In the genomic region with DNA sequence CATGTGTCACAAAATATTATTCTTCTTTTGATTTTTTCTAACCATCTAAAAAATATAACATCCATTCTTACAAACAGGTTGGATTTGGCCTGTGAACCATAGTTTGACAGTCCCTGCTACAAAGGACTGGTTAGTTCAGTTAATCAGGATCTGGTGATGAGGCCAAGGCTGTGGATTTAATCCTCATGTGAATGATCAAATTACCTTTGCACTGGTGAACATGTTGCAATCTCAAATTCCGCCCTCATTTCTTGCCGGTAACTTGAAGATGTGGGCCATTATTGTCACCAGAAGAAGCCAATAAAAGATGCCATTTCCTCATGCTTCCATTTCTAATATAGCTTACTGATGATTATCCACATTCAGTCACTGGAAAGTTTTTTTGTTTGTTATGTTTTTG, we compare ENCODE assay signal across 20 cellular contexts. TPM values are rescaled to one million over a fixed set of nuclear protein-coding genes. Genes with fewer than 3 reads are reported as not detected.
DNase-seq lines count a peak whose midpoint lies in the region; FAIRE-seq and TF ChIP-seq lines count a peak whose summit lies in the region.
"Had no signal": no experiment of that assay in that cellular context is flagged by ENCODE, and none has a peak within 500 bp of the region (broad histone marks: within the 10 kb centered on the region; RNA-seq: fewer than 3 reads in every experiment).

No MANE protein-coding gene starts in this region.

- H3K4me3 ChIP-seq in mesendoderm (ENCODE audit: low read length) (no peak overlapping the region), transverse colon (no peak overlapping the region)
- H3K4me3 ChIP-seq: cardiac muscle cell, GM23248, uterus had no signal

- no peak overlapping the region for H3K23ac ChIP-seq in mesendoderm (ENCODE audit: low read length)

- H3K9me3 ChIP-seq in transverse colon = no peaks in the 10 kb centered on the region
- H3K9me3 ChIP-seq: uterus had no signal

- peak overlapping the region; percentile 28 for H3K27ac ChIP-seq in mesendoderm (ENCODE audit: low read depth, low read length)
- H3K27ac ChIP-seq in transverse colon = peak overlapping the region in 3 of 4 donors; percentile 70 to 79 (median 75)
- H3K27ac ChIP-seq: cardiac muscle cell, GM23248, uterus had no signal

- no peak overlapping the region for H3K4me2 ChIP-seq in mesendoderm (ENCODE audit: low read length)

- H3K27me3 ChIP-seq in mesendoderm (ENCODE audit: insufficient read depth, low read length, poor library complexity) (no peaks in the 10 kb centered on the region), transverse colon (no peaks in the 10 kb centered on the region)
- H3K27me3 ChIP-seq: cardiac muscle cell, uterus had no signal

- H2BK5ac ChIP-seq in mesendoderm (ENCODE audit: low read length) = no peak overlapping the region

- no peak overlapping the region for H2AK5ac ChIP-seq in mesendoderm (ENCODE audit: low read length)

- H2BK15ac ChIP-seq in mesendoderm (replicated peaks; ENCODE audit: low read depth) = no peak overlapping the region

- H3K9ac ChIP-seq in mesendoderm (ENCODE audit: low read length) = no peak overlapping the region
- H3K9ac ChIP-seq: GM23248 had no signal

- no peaks in the 10 kb centered on the region for H3K79me2 ChIP-seq in mesendoderm (ENCODE audit: control insufficient read depth, insufficient read depth, low read length)

- no peak overlapping the region for H4K5ac ChIP-seq in mesendoderm (ENCODE audit: low read length)

- no peak for TF ChIP-seq EP300 in transverse colon (IDR thresholded peaks at IDR 0.05; ENCODE audit: low read depth)

- no peaks in the 10 kb centered on the region for H3K79me1 ChIP-seq in mesendoderm (ENCODE audit: low read length)

- no peak for FAIRE-seq in HTR-8/SVneo (lab: Jason Lieb, UNC)
- FAIRE-seq: endometrium had no signal

- H3K56ac ChIP-seq in mesendoderm (ENCODE audit: low read length) = no peak overlapping the region

- intact Hi-C loops in transverse colon (cut with DNase I; ENCODE audit: low total_unique reads) = no loop called here

- H4K8ac ChIP-seq in mesendoderm (ENCODE audit: low read depth, low read length) = no peak overlapping the region

- in situ Hi-C loops in transverse colon (cut with MboI; ENCODE audit: low pct_ligation_motif_present in 1 of 4, low pct_unique_long_range_greater_than_20kb in 1 of 4, low sequenced_read_pairs in 3 of 4) = no loop called here

- peak overlapping the region; percentile 28 for H2BK120ac ChIP-seq in mesendoderm (ENCODE audit: low read depth, low read length)

- H3K36me3 ChIP-seq in mesendoderm (ENCODE audit: control insufficient read depth, insufficient read depth, low read length) (no peaks in the 10 kb centered on the region), transverse colon (no peaks in the 10 kb centered on the region)
- H3K36me3 ChIP-seq: cardiac muscle cell, uterus had no signal

- no peak overlapping the region for H3K4ac ChIP-seq in mesendoderm (ENCODE audit: low read depth, low read length)

- no peaks in the 10 kb centered on the region for H3K4me1 ChIP-seq in mesendoderm (ENCODE audit: control insufficient read depth, low read depth, low read length)
- H3K4me1 ChIP-seq in transverse colon = peaks cover 0 to 43% (median 19%) of the 10 kb centered on the region in 4 donors
- H3K4me1 ChIP-seq: uterus had no signal

- peak; percentile 55 for DNase-seq in NCI-H82 (lab: John Stamatoyannopoulos, UW)
- no peak for DNase-seq in NCI-H82 treated with DMSO at 0.1 percent for 48 hours (lab: John Stamatoyannopoulos, UW; ENCODE audit: unreplicated experiment)
- DNase-seq in fibroblast of gingiva (ENCODE audit: low read depth) = peak; percentile 56
- no peak for DNase-seq in mesendoderm
- DNase-seq in transverse colon = no peak
- DNase-seq in medulla oblongata (ENCODE audit: extremely low spot score) = no peak
- DNase-seq in HTR-8/SVneo (ENCODE audit: insufficient read length, low spot score) = no peak
- DNase-seq in DMS 273 (lab: John Stamatoyannopoulos, UW; ENCODE audit: unreplicated experiment) = no peak
- DNase-seq: activated naive CD4-positive, alpha-beta T cell treated with anti-CD3 and anti-CD28 coated beads, Interleukin-2, amount 10 ng/mL, durations not matched to agents 7 days and 5 days; COR-L47; DMS79 treated with DMSO at 0.1 percent for 48 hours; glutamatergic neuron; GM23248; left cardiac atrium; NCI-H146; NCI-H2227 treated with DMSO at 0.1 percent for 48 hours; T-helper 9 cell; uterus had no signal

- no peak overlapping the region for H3K18ac ChIP-seq in mesendoderm (ENCODE audit: low read length)

- TF ChIP-seq POLR2A in transverse colon (IDR thresholded peaks at IDR 0.05) = no peak

- WGBS in mesendoderm (ENCODE audit: extremely low coverage, insufficient coverage, low lambda C conversion rate) = no CpG with 5 or more reads among the region's 2 CpGs
- 63 to 80% methylated on average over 2 of the region's 2 CpGs for WGBS in transverse colon (ENCODE audit: low coverage in 1 of 2), 2 donors

- no peak for TF ChIP-seq CTCF in transverse colon (IDR thresholded peaks at IDR 0.05)

RNA-seq across cellular contexts. Expression of gene YPEL2, which starts 35.3 kb away (rescaled TPM):
- polyA plus RNA-seq in mesendoderm (2013, experiment 1 of 2) = 3.5 TPM
- 2.9 TPM for polyA plus RNA-seq in mesendoderm (2013, experiment 2 of 2)
- 10 to 100 TPM; 24.7 to 45.0 (median 32.8) TPM for total RNA-seq in transverse colon

Comparison
In these comparisons a context has a peak if more than half of its experiments do, and no peak if none do; other contexts are left out.
1. DNase-seq: peak in NCI-H82 (single experiment) and fibroblast of gingiva (single experiment); none in NCI-H82 treated with DMSO at 0.1 percent for 48 hours (single experiment), mesendoderm (single experiment), transverse colon (single experiment), medulla oblongata (single experiment), HTR-8/SVneo (single experiment) and DMS 273 (single experiment).